Comparison of ENCODE assay signal across 9 cellular contexts in genomic region chr11:85826096-85826855, GRCh38. TPM values are rescaled to one million over a fixed set of nuclear protein-coding genes. Genes with fewer than 3 reads are reported as not detected.
DNase-seq lines count a peak whose midpoint lies in the region; ATAC-seq and TF ChIP-seq lines count a peak whose summit lies in the region.
"Had no signal": no experiment of that assay in that cellular context is flagged by ENCODE, and none has a peak within 500 bp of the region (broad histone marks: within the 10 kb centered on the region; RNA-seq: fewer than 3 reads in every experiment).

No MANE protein-coding gene starts in this region.

- H3K27me3 Mint-ChIP-seq in CD4-positive, alpha-beta T cell = no peaks in the 10 kb centered on the region

- CTCF ChIA-PET in CD4-positive, alpha-beta T cell (lab: Charles Lee) = interaction anchor here (1.0 to 2.7 kb wide), 6 partner anchors 12 to 161 kb away, joined by 3 to 15 read pairs (median 4); partner anchors contain the start of genes CCDC83 and CREBZF

- H3K4me1 ChIP-seq in breast epithelium = no peaks in the 10 kb centered on the region

- H3K27ac Mint-ChIP-seq in CD4-positive, alpha-beta T cell = peak overlapping the region; percentile 86

- H3K27ac ChIP-seq in CD4-positive, alpha-beta T cell (ENCODE audit: low read depth, low read length) = no peak overlapping the region
- peak overlapping the region; percentile 79 to 87 for H3K27ac ChIP-seq in breast epithelium
- H3K27ac ChIP-seq: epithelial cell of prostate had no signal

- no peaks in the 10 kb centered on the region for H3K36me3 Mint-ChIP-seq in CD4-positive, alpha-beta T cell (ENCODE audit: low read depth)

- H3K9me3 Mint-ChIP-seq in CD4-positive, alpha-beta T cell = no peaks in the 10 kb centered on the region

- intact Hi-C loops in CD4-positive, alpha-beta T cell (cut with DNase I, micrococcal nuclease) = no loop called here
- intact Hi-C loops in breast epithelium (cut with DNase I; ENCODE audit: low total_unique reads) = no loop called here

- TF ChIP-seq CTCF in CD4-positive, alpha-beta T cell (IDR thresholded peaks at IDR 0.05) = peak; percentile 33
- TF ChIP-seq CTCF in breast epithelium (IDR thresholded peaks at IDR 0.05) = peak in 2 of 3 donors; percentile 37 to 50

- no peak for DNase-seq in CD4-positive, alpha-beta T cell
- DNase-seq in NCI-H69 (lab: John Stamatoyannopoulos, UW) = peak; percentile 71
- no peak for DNase-seq in breast epithelium (ENCODE audit: low spot score in 2 of 2)
- DNase-seq in left lobe of liver (ENCODE audit: low spot score) = no peak
- DNase-seq in NCI-H1930 (lab: John Stamatoyannopoulos, UW) = no peak

- POLR2A ChIA-PET in CD4-positive, alpha-beta T cell (lab: Charles Lee) = interaction anchor here (0.7 to 5.0 kb wide), 7 partner anchors 12 to 179 kb away, joined by 3 to 48 read pairs (median 5); partner anchors contain the start of genes CCDC83, CREBZF and TMEM126A

- peaks cover 65% of the 10 kb centered on the region for H3K4me1 Mint-ChIP-seq in CD4-positive, alpha-beta T cell (ENCODE audit: low read depth)

- peak overlapping the region; percentile 22 for H3K4me3 Mint-ChIP-seq in CD4-positive, alpha-beta T cell

- TF ChIP-seq POLR2A in breast epithelium (IDR thresholded peaks at IDR 0.05) (no peak), GM18505 (IDR thresholded peaks at IDR 0.05; ENCODE audit: borderline replicate concordance, extremely low read depth, insufficient read depth, insufficient read length) (no peak)

- H3K9me3 ChIP-seq in CD4-positive, alpha-beta T cell (ENCODE audit: control insufficient read depth, low read length) = no peaks in the 10 kb centered on the region
- H3K9me3 ChIP-seq in breast epithelium = no peaks in the 10 kb centered on the region

- H3K4me3 ChIP-seq in breast epithelium = no peak overlapping the region

- ATAC-seq in CD4-positive, alpha-beta T cell (ENCODE audit: poor library complexity) = no peak
- ATAC-seq in GM19351 (IDR thresholded peaks at IDR 0.05; ENCODE audit: unreplicated experiment) (peak; percentile 60), left lobe of liver (peak; percentile 77), GM18505 (IDR thresholded peaks at IDR 0.05; ENCODE audit: unreplicated experiment) (no peak), HG03469 (IDR thresholded peaks at IDR 0.05; ENCODE audit: unreplicated experiment) (no peak)

- H3K36me3 ChIP-seq in breast epithelium = no peaks in the 10 kb centered on the region

- H3K27me3 ChIP-seq in CD4-positive, alpha-beta T cell (ENCODE audit: control insufficient read depth, insufficient read depth, low read length) = no peaks in the 10 kb centered on the region
- H3K27me3 ChIP-seq in breast epithelium = no peaks in the 10 kb centered on the region

RNA-seq across cellular contexts. Expression of gene SYTL2, which starts 15.3 kb away (rescaled TPM):
- total RNA-seq in CD4-positive, alpha-beta T cell = 10 to 100 TPM; 35.4 to 36.7 TPM
- 100 to 1,000 TPM in 2 of 3 donors, 10 to 100 TPM in 1; 10.1 to 189 (median 120) TPM for total RNA-seq in breast epithelium
- 4.8 TPM for total RNA-seq in left lobe of liver

RNA-seq across cellular contexts. Expression of gene CCDC83, which starts 28.9 kb away (rescaled TPM):
- total RNA-seq in CD4-positive, alpha-beta T cell = not detected
- total RNA-seq in breast epithelium = under 1 TPM in 1 of 3 donors, not detected in 2; 0.33 TPM
- total RNA-seq in left lobe of liver = not detected

Comparison
In these comparisons a context has a peak if more than half of its experiments do, and no peak if none do; other contexts are left out.
1. ATAC-seq: peak in GM19351 (single experiment) and left lobe of liver (single experiment); none in CD4-positive, alpha-beta T cell (single experiment), GM18505 (single experiment) and HG03469 (single experiment).